8 cellular contexts compared by ENCODE assay signal in genomic region chr14:30994681-30995620, GRCh38.
A peak's percentile ranks its signal among the peaks of the same experiment; 100 is the strongest.
DNase-seq lines count a peak whose midpoint lies in the region; ATAC-seq, FAIRE-seq and TF ChIP-seq lines count a peak whose summit lies in the region.

No MANE protein-coding gene starts in this region.

- no peak for TF ChIP-seq CTCF in D721Med (IDR thresholded peaks at IDR 0.05; ENCODE audit: insufficient read depth, missing control alignments)

- no peak for DNase-seq in D721Med (ENCODE audit: insufficient read length, low spot score)
- peak; percentile 13 for DNase-seq in RCC 7860 (ENCODE audit: low spot score)
- DNase-seq in iris pigment epithelial cell (ENCODE audit: low read depth), result peak; percentile 63
- DNase-seq in NCI-H524 treated with DMSO at 0.1 percent for 48 hours (lab: John Stamatoyannopoulos, UW), result no peak
- DNase-seq in GF-D8 (lab: John Stamatoyannopoulos, UW), result no peak
- DNase-seq in Ammon's horn (ENCODE audit: low spot score), result no peak

- FAIRE-seq in D721Med (lab: Jason Lieb, UNC) (peak; percentile 21), RCC 7860 (lab: Jason Lieb, UNC) (peak; percentile 75)

- ATAC-seq in GM21717 (IDR thresholded peaks at IDR 0.05; ENCODE audit: unreplicated experiment) (peak; percentile 52), HG03095 (IDR thresholded peaks at IDR 0.05; ENCODE audit: unreplicated experiment) (no peak)

Comparison
In these comparisons a context has a peak if more than half of its experiments do, and no peak if none do; other contexts are left out.
1. DNase-seq: peak in RCC 7860 (single experiment) and iris pigment epithelial cell (single experiment); none in D721Med (single experiment), NCI-H524 treated with DMSO at 0.1 percent for 48 hours (single experiment), GF-D8 (single experiment) and Ammon's horn (single experiment).